Comparison of ENCODE assay signal across 8 cellular contexts in the genomic region with DNA sequence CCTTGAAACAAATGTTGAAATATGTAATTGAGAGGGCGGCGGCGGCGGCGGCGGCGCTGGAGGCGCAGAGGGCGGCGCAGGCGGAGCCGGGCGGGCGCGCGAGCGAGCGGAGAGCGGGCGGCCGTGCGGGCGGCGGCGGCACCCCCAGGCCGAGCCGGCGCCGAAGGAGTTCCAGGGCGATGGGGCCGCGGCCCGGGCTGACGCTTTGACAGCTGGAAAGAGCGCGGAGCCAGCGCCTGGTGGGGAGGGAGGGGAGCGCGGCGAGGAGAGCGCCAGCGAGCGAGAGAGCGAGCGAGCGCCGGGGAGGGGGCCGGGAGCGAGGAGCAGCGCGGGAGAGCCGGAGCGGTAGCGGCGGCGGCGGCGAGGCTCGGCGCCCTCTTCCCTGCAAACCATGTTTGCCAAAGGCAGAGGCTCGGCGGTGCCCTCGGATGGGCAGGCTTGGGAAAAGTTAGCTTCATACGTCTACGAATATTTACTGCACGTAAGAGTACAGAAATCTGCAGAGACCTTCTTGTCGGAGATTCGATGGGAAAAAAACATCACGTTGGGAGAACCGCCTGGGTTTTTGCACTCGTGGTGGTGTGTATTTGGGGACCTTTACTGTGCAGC.
A peak's percentile ranks its signal among the peaks of the same experiment; 100 is the strongest.
DNase-seq lines count a peak whose midpoint lies in the region; ATAC-seq and TF ChIP-seq lines count a peak whose summit lies in the region.
"Not testable (repeated sequence)": the region's sequence is repeated elsewhere in the genome, so short reads cannot be mapped to it uniquely, and the experiment has no call there.

No MANE protein-coding gene starts in this region.

- peak; percentile 7 to 39 (median 12) for DNase-seq in CD4-positive, alpha-beta memory T cell
- DNase-seq in NCI-H2227 treated with DMSO at 0.1 percent for 48 hours (lab: John Stamatoyannopoulos, UW) (peak; percentile 64), WTC11 (ENCODE audit: low spot score) (peak; percentile 85), astrocyte of the spinal cord (ENCODE audit: low read depth, low spot score) (peak; percentile 33), cardiac muscle cell (ENCODE audit: low read depth in 1 of 2, low spot score in 1 of 2) (peak; percentile 47 to 89)
- DNase-seq in stimulated activated CD8-positive, alpha-beta memory T cell treated with anti-CD3 and anti-CD28 coated beads, Interleukin-7, amount 100 ng/mL, for 24 hours (ENCODE audit: low read depth) = peak; percentile 5

- not testable (repeated sequence) for TF ChIP-seq CTCF in WTC11 (IDR thresholded peaks at IDR 0.05); astrocyte of the spinal cord (IDR thresholded peaks at IDR 0.05; ENCODE audit: low read depth, low read length); cardiac muscle cell (IDR thresholded peaks at IDR 0.05; ENCODE audit: low read depth, low read length); nephron (IDR thresholded peaks at IDR 0.05; ENCODE audit: unreplicated experiment in 3 of 3)

- H3K27me3 ChIP-seq in CD4-positive, alpha-beta memory T cell (ENCODE audit: insufficient read depth, low read length) = peaks cover 21% of the 10 kb centered on the region
- H3K27me3 ChIP-seq in cardiac muscle cell = peaks cover 67% of the 10 kb centered on the region

- in situ Hi-C loops in astrocyte of the spinal cord (cut with HindIII; ENCODE audit: low sequenced_read_pairs) = not testable (repeated sequence)

- H3K4me1 Mint-ChIP-seq in CD4-positive, alpha-beta memory T cell; nephron: not testable (repeated sequence)
- peaks cover 15% of the 10 kb centered on the region for H3K4me1 Mint-ChIP-seq in WTC11

- CTCF ChIA-PET in CD4-positive, alpha-beta memory T cell (lab: Charles Lee; ENCODE audit: partially characterized antibody) = not testable (repeated sequence)
- CTCF ChIA-PET in WTC11 (lab: Charles Lee) = interaction anchor here (1.4 to 2.1 kb wide), 2 partner anchors 63 to 253 kb away, joined by 4 to 6 read pairs; no protein-coding TSS in a partner anchor

- H3K4me1 ChIP-seq in CD4-positive, alpha-beta memory T cell (ENCODE audit: insufficient read depth, low read length); cardiac muscle cell (ENCODE audit: low read depth): not testable (repeated sequence)

- peak overlapping the region; percentile 22 to 76 (median 59) for H3K4me3 Mint-ChIP-seq in CD4-positive, alpha-beta memory T cell
- H3K4me3 Mint-ChIP-seq in WTC11 = peak overlapping the region; percentile 77
- peak overlapping the region; percentile 50 to 81 (median 77) for H3K4me3 Mint-ChIP-seq in nephron

- H3K36me3 ChIP-seq in CD4-positive, alpha-beta memory T cell (ENCODE audit: insufficient read depth, low read length); cardiac muscle cell: not testable (repeated sequence)

- intact Hi-C loops in CD4-positive, alpha-beta memory T cell (cut with micrococcal nuclease) = not testable (repeated sequence)

- not testable (repeated sequence) for H3K9me3 Mint-ChIP-seq in CD4-positive, alpha-beta memory T cell; WTC11; nephron

- H3K4me3 ChIP-seq in CD4-positive, alpha-beta memory T cell (ENCODE audit: low read length in 2 of 2) = not testable (repeated sequence)
- H3K4me3 ChIP-seq in astrocyte of the spinal cord (ENCODE audit: low read depth, low read length) (peak overlapping the region; percentile 33), cardiac muscle cell (peak overlapping the region; percentile 28)

- peaks cover 46 to 48% of the 10 kb centered on the region in 2 donors for H3K27me3 Mint-ChIP-seq in CD4-positive, alpha-beta memory T cell
- H3K27me3 Mint-ChIP-seq in WTC11 (ENCODE audit: low read depth) = peaks cover 56% of the 10 kb centered on the region
- H3K27me3 Mint-ChIP-seq in nephron (ENCODE audit: low read depth) = peaks cover 47% of the 10 kb centered on the region

- ATAC-seq in HG02759 (IDR thresholded peaks at IDR 0.05; ENCODE audit: unreplicated experiment) = peak; percentile 79
- peak; percentile 90 for ATAC-seq in WTC11

- not testable (repeated sequence) for H3K9me3 ChIP-seq in CD4-positive, alpha-beta memory T cell (ENCODE audit: control insufficient read depth in 1 of 2, low read length in 2 of 2); cardiac muscle cell (ENCODE audit: low read depth)

- POLR2A ChIA-PET in CD4-positive, alpha-beta memory T cell (lab: Charles Lee; ENCODE audit: partially characterized antibody); WTC11 (lab: Charles Lee): not testable (repeated sequence)

- H3K36me3 Mint-ChIP-seq in CD4-positive, alpha-beta memory T cell; WTC11; nephron (ENCODE audit: low read depth): not testable (repeated sequence)

- H3K27ac Mint-ChIP-seq in CD4-positive, alpha-beta memory T cell; WTC11; nephron: not testable (repeated sequence)

- not testable (repeated sequence) for H3K27ac ChIP-seq in CD4-positive, alpha-beta memory T cell (ENCODE audit: low read depth, low read length); cardiac muscle cell

TF ChIP-seq in WTC11, 78 proteins besides CTCF, POLR2A, EP300 and RAD21:
- TF ChIP-seq, protein P1, sequence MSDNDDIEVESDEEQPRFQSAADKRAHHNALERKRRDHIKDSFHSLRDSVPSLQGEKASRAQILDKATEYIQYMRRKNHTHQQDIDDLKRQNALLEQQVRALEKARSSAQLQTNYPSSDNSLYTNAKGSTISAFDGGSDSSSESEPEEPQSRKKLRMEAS (CRISPR knock-in tag; IDR thresholded peaks at IDR 0.05) = peak; percentile 14; the same call in 1 of the 2 replicates
- 0 out of 2 replicates have a peak, but pooled peaks have one; percentile 40 for TF ChIP-seq KAT7 (CRISPR knock-in tag; IDR thresholded peaks at IDR 0.05; ENCODE audit: borderline replicate concordance)

Comparison
In these comparisons a context has a peak if more than half of its experiments do, and no peak if none do; other contexts are left out.
1. DNase-seq: peak in every context shown above with its lines; median percentile 85 in WTC11; 68 in cardiac muscle cell; 64 in NCI-H2227 treated with DMSO at 0.1 percent for 48 hours; 33 in astrocyte of the spinal cord; 12 in CD4-positive, alpha-beta memory T cell; 5 in stimulated activated CD8-positive, alpha-beta memory T cell treated with anti-CD3 and anti-CD28 coated beads, Interleukin-7, amount 100 ng/mL, for 24 hours.